1 cellular context compared by ENCODE assay signal in genomic region chr2:20182241-20182931, GRCh38.
TF ChIP-seq lines count a peak whose summit lies in the region.

No MANE protein-coding gene starts in this region.

TF ChIP-seq in SK-N-SH, 30 proteins besides CTCF, POLR2A, EP300 and RAD21 (continued from another document):
- TF ChIP-seq PBX3 (IDR thresholded peaks at IDR 0.05) (no peak), TAF1 (IDR thresholded peaks at IDR 0.05; ENCODE audit: borderline replicate concordance, low read depth, low read length) (no peak), FOXJ3 (CRISPR knock-in tag; IDR thresholded peaks at IDR 0.05) (no peak), USF1 (IDR thresholded peaks at IDR 0.05; ENCODE audit: borderline replicate concordance, low read depth) (no peak), POLR2AphosphoS5 (IDR thresholded peaks at IDR 0.05; ENCODE audit: low read depth, low read length) (no peak), NFIC (IDR thresholded peaks at IDR 0.05; ENCODE audit: borderline replicate concordance) (0 out of 2 replicates have a peak, but pooled peaks have one; percentile 51), ZBTB33 (IDR thresholded peaks at IDR 0.05; ENCODE audit: borderline replicate concordance, low read depth) (no peak), MXI1 (IDR thresholded peaks at IDR 0.05; ENCODE audit: low read depth, low read length) (no peak), GABPA (IDR thresholded peaks at IDR 0.05; ENCODE audit: low read depth) (no peak), USF2 (IDR thresholded peaks at IDR 0.05; ENCODE audit: borderline replicate concordance, low read depth, low read length) (no peak), MAX (IDR thresholded peaks at IDR 0.05; ENCODE audit: low read depth) (peak; percentile 48; the same call in 1 of the 2 replicates), TEAD4 (IDR thresholded peaks at IDR 0.05; ENCODE audit: borderline replicate concordance, insufficient read depth) (no peak)
